Comparison of ENCODE assay signal across 1 cellular context in genomic region chr2:141021109-141021508, GRCh38.
A peak's percentile ranks its signal among the peaks of the same experiment; 100 is the strongest.
TF ChIP-seq lines count a peak whose summit lies in the region.

No MANE protein-coding gene starts in this region.

TF ChIP-seq in IMR-90, 13 proteins besides CTCF, POLR2A, EP300 and RAD21:
- peak; percentile 74 for TF ChIP-seq NFE2L2 (IDR thresholded peaks at IDR 0.05; ENCODE audit: low read depth, low read length)
- TF ChIP-seq FOS (IDR thresholded peaks at IDR 0.05; ENCODE audit: low read depth, low read length) = peak; percentile 43; the same call in 1 of the 2 replicates
- peak; percentile 70 for TF ChIP-seq MAFK (IDR thresholded peaks at IDR 0.05; ENCODE audit: low read depth, low read length)
- TF ChIP-seq CHD1 (IDR thresholded peaks at IDR 0.05; ENCODE audit: low read depth, low read length) = no peak
